ENCODE assay signal across 9 cellular contexts in the genomic region with DNA sequence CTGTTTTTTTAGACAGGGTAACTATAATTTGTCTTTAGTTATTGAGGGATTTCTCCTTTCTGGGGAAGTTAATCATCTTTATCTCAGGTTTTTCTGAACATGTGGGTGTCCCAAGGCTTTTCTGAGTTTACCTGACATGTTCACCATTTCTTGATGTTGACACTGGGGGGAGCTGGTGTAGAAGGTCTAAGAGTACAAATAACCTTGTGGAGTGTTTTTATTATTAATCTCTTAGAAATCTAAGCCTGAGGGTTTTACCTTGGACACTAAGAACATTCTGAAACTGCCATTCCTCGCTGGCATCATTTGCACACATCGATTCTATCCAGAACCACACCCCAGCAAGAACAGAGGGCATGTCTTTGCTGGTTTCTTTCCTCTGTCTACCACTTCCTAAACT. TPM values are rescaled to one million over a fixed set of nuclear protein-coding genes. Genes with fewer than 3 reads are reported as not detected.
DNase-seq lines count a peak whose midpoint lies in the region; ATAC-seq, FAIRE-seq and TF ChIP-seq lines count a peak whose summit lies in the region.
"Had no signal": no experiment of that assay in that cellular context is flagged by ENCODE, and none has a peak within 500 bp of the region (broad histone marks: within the 10 kb centered on the region; RNA-seq: fewer than 3 reads in every experiment).

No MANE protein-coding gene starts in this region.

- no peak overlapping the region for H2AFZ ChIP-seq in Karpas-422 (ENCODE audit: low read length)

- no peak for FAIRE-seq in bronchial epithelial cell (lab: Jason Lieb, UNC)

- H3K27ac Mint-ChIP-seq in activated T-helper 1 cell treated with anti-CD3 and anti-CD28 coated beads, Interleukin-12 subunit alpha, Interleukin-12 subunit beta, Interleukin-2, Interleukin-4 antibody, amounts not matched to agents 30 ng/mL and 10 ng/mL and 1 ng/mL, durations not matched to agents 14 hours and 24 hours and 36 hours = no peak overlapping the region

- H3K36me3 ChIP-seq in DOHH2 (ENCODE audit: control insufficient read depth, low read length) = peaks cover 7% of the 10 kb centered on the region; the same call in 1 of the 2 replicates
- no peaks in the 10 kb centered on the region for H3K36me3 ChIP-seq in Karpas-422 (ENCODE audit: insufficient read depth, low read length)
- peaks cover 5% of the 10 kb centered on the region for H3K36me3 ChIP-seq in bronchial epithelial cell (ENCODE audit: control insufficient read depth, insufficient read depth, low read length)

- H3K27me3 Mint-ChIP-seq in activated T-helper 1 cell treated with anti-CD3 and anti-CD28 coated beads, Interleukin-12 subunit alpha, Interleukin-12 subunit beta, Interleukin-2, Interleukin-4 antibody, amounts not matched to agents 30 ng/mL and 10 ng/mL and 1 ng/mL, durations not matched to agents 14 hours and 24 hours and 36 hours (ENCODE audit: insufficient read depth) = no peaks in the 10 kb centered on the region
- H3K27me3 Mint-ChIP-seq: brain had no signal

- intact Hi-C loops in activated T-helper 1 cell treated with anti-CD3 and anti-CD28 coated beads, Interleukin-12 subunit alpha, Interleukin-12 subunit beta, Interleukin-2, Interleukin-4 antibody, amounts not matched to agents 30 ng/mL and 10 ng/mL and 1 ng/mL, durations not matched to agents 14 hours and 24 hours and 36 hours (cut with micrococcal nuclease) = loop anchor here (1.0 kb wide), 2 partner anchors 26 to 113 kb away; no protein-coding TSS in a partner anchor

- H3K4me1 ChIP-seq in DOHH2 (ENCODE audit: control insufficient read depth, low read length) (no peaks in the 10 kb centered on the region), Karpas-422 (ENCODE audit: low read length) (no peaks in the 10 kb centered on the region)

- H4K20me1 ChIP-seq in DOHH2 (ENCODE audit: control insufficient read depth, insufficient read depth, low read depth, low read length) = no peaks in the 10 kb centered on the region
- H4K20me1 ChIP-seq in Karpas-422 (ENCODE audit: insufficient read depth, low read depth, low read length) = no peaks in the 10 kb centered on the region

- no peak overlapping the region for H3K4me3 Mint-ChIP-seq in activated T-helper 1 cell treated with anti-CD3 and anti-CD28 coated beads, Interleukin-12 subunit alpha, Interleukin-12 subunit beta, Interleukin-2, Interleukin-4 antibody, amounts not matched to agents 30 ng/mL and 10 ng/mL and 1 ng/mL, durations not matched to agents 14 hours and 24 hours and 36 hours
- H3K4me3 Mint-ChIP-seq: brain had no signal

- DNase-seq in Karpas-422 = peak; percentile 69
- DNase-seq in bronchial epithelial cell (ENCODE audit: low read depth) = peak; percentile 69
- DNase-seq in myocyte (ENCODE audit: low read depth) = peak; percentile 50
- DNase-seq in kidney glomerular epithelial cell (lab: John Stamatoyannopoulos, UW) = no peak
- no peak for DNase-seq in activated T-helper 1 cell treated with anti-CD3 and anti-CD28 coated beads, Interleukin-12 subunit alpha, Interleukin-12 subunit beta, Interleukin-2, Interleukin-4 antibody, amounts not matched to agents 30 ng/mL and 10 ng/mL and 1 ng/mL, durations not matched to agents 14 hours and 24 hours and 36 hours (ENCODE audit: low spot score)
- DNase-seq in iPS-NIHi7 (ENCODE audit: extremely low spot score) = no peak

- H3K4me1 Mint-ChIP-seq in activated T-helper 1 cell treated with anti-CD3 and anti-CD28 coated beads, Interleukin-12 subunit alpha, Interleukin-12 subunit beta, Interleukin-2, Interleukin-4 antibody, amounts not matched to agents 30 ng/mL and 10 ng/mL and 1 ng/mL, durations not matched to agents 14 hours and 24 hours and 36 hours (ENCODE audit: low read depth) = peaks cover 15% of the 10 kb centered on the region

- ATAC-seq in HG03039 (IDR thresholded peaks at IDR 0.05; ENCODE audit: unreplicated experiment) = no peak

- H3K9ac ChIP-seq in Karpas-422 (ENCODE audit: low read length) = no peak overlapping the region

- H3K9me3 ChIP-seq in DOHH2 (ENCODE audit: control insufficient read depth, insufficient read depth, low read length) (no peaks in the 10 kb centered on the region), Karpas-422 (ENCODE audit: low read length) (no peaks in the 10 kb centered on the region)

- H3K27ac ChIP-seq in DOHH2 (ENCODE audit: low read depth, low read length) (no peak overlapping the region), Karpas-422 (ENCODE audit: low read length) (no peak overlapping the region)

- no peak overlapping the region for H3K4me2 ChIP-seq in DOHH2 (ENCODE audit: low read length)
- no peak overlapping the region for H3K4me2 ChIP-seq in Karpas-422 (ENCODE audit: low read depth, low read length, poor library complexity, severe bottlenecking)

- H3K36me3 Mint-ChIP-seq in activated T-helper 1 cell treated with anti-CD3 and anti-CD28 coated beads, Interleukin-12 subunit alpha, Interleukin-12 subunit beta, Interleukin-2, Interleukin-4 antibody, amounts not matched to agents 30 ng/mL and 10 ng/mL and 1 ng/mL, durations not matched to agents 14 hours and 24 hours and 36 hours (ENCODE audit: low read depth) = peaks cover 34% of the 10 kb centered on the region

- no peaks in the 10 kb centered on the region for H3K9me2 ChIP-seq in DOHH2 (replicated peaks; ENCODE audit: control insufficient read depth, low read length)
- H3K9me2 ChIP-seq in Karpas-422 (replicated peaks; ENCODE audit: insufficient read depth, low read length) = no peaks in the 10 kb centered on the region

- TF ChIP-seq CTCF in DOHH2 (IDR thresholded peaks at IDR 0.05; ENCODE audit: low read depth, low read length, poor library complexity, severe bottlenecking) (peak; percentile 37), bronchial epithelial cell (IDR thresholded peaks at IDR 0.05; ENCODE audit: insufficient read depth, low read length, severe bottlenecking) (peak; percentile 24)

- no peaks in the 10 kb centered on the region for H3K27me3 ChIP-seq in DOHH2 (ENCODE audit: control insufficient read depth, low read length)
- no peaks in the 10 kb centered on the region for H3K27me3 ChIP-seq in Karpas-422 (ENCODE audit: low read length)
- no peaks in the 10 kb centered on the region for H3K27me3 ChIP-seq in bronchial epithelial cell (ENCODE audit: control insufficient read depth, insufficient read depth, low read length)

- no peaks in the 10 kb centered on the region for H3K79me2 ChIP-seq in DOHH2 (ENCODE audit: control insufficient read depth, low read length)
- H3K79me2 ChIP-seq in Karpas-422 (ENCODE audit: low read length) = no peaks in the 10 kb centered on the region

- H3K4me3 ChIP-seq in DOHH2 (ENCODE audit: low read length) (no peak overlapping the region), Karpas-422 (ENCODE audit: low read length) (no peak overlapping the region), bronchial epithelial cell (ENCODE audit: low read depth, low read length) (no peak overlapping the region)

- no peaks in the 10 kb centered on the region for H3F3A ChIP-seq in DOHH2 (ENCODE audit: control insufficient read depth, insufficient read depth)

- no peaks in the 10 kb centered on the region for H3K9me3 Mint-ChIP-seq in activated T-helper 1 cell treated with anti-CD3 and anti-CD28 coated beads, Interleukin-12 subunit alpha, Interleukin-12 subunit beta, Interleukin-2, Interleukin-4 antibody, amounts not matched to agents 30 ng/mL and 10 ng/mL and 1 ng/mL, durations not matched to agents 14 hours and 24 hours and 36 hours
- H3K9me3 Mint-ChIP-seq: brain had no signal

RNA-seq across cellular contexts. Expression of a gene that starts 15.6 kb away (rescaled TPM):
- total RNA-seq in Karpas-422 (2014; rRNA removed; shearing (Covaris generic); ENCODE audit: low replicate concordance) = not detected in 2 replicates
- total RNA-seq in bronchial epithelial cell = not detected in 2 replicates
- not detected in 2 replicates for total RNA-seq in myocyte
- polyA plus RNA-seq in myocyte (2012) = 0.11 TPM
- 0.23 TPM in 1 of 2 replicates, not detected in the other for total RNA-seq in activated T-helper 1 cell treated with anti-CD3 and anti-CD28 coated beads, Interleukin-12 subunit alpha, Interleukin-12 subunit beta, Interleukin-2, Interleukin-4 antibody, amounts not matched to agents 30 ng/mL and 10 ng/mL and 1 ng/mL, durations not matched to agents 14 hours and 24 hours and 36 hours

RNA-seq across cellular contexts. Expression of a gene that starts 20.0 kb away (rescaled TPM):
- total RNA-seq in Karpas-422 (2014; rRNA removed; shearing (Covaris generic); ENCODE audit: low replicate concordance) = 0.18 and 5.7 TPM in 2 replicates
- total RNA-seq in bronchial epithelial cell (142 and 193 TPM in 2 replicates), myocyte (434 and 480 TPM in 2 replicates)
- polyA plus RNA-seq in myocyte (2012) = 618 TPM
- 140 and 143 TPM in 2 replicates for total RNA-seq in activated T-helper 1 cell treated with anti-CD3 and anti-CD28 coated beads, Interleukin-12 subunit alpha, Interleukin-12 subunit beta, Interleukin-2, Interleukin-4 antibody, amounts not matched to agents 30 ng/mL and 10 ng/mL and 1 ng/mL, durations not matched to agents 14 hours and 24 hours and 36 hours

RNA-seq across cellular contexts. Expression of a gene that starts 58.1 kb away (rescaled TPM):
- total RNA-seq in Karpas-422 (2014; rRNA removed; shearing (Covaris generic); ENCODE audit: low replicate concordance) = 12.9 and 42.0 TPM in 2 replicates
- 32.6 and 35.0 TPM in 2 replicates for total RNA-seq in bronchial epithelial cell
- total RNA-seq in myocyte = 29.1 and 35.6 TPM in 2 replicates
- polyA plus RNA-seq in myocyte (2012) = 14.5 TPM
- total RNA-seq in activated T-helper 1 cell treated with anti-CD3 and anti-CD28 coated beads, Interleukin-12 subunit alpha, Interleukin-12 subunit beta, Interleukin-2, Interleukin-4 antibody, amounts not matched to agents 30 ng/mL and 10 ng/mL and 1 ng/mL, durations not matched to agents 14 hours and 24 hours and 36 hours = 18.6 and 24.3 TPM in 2 replicates

Comparison
In these comparisons a context has a peak if more than half of its experiments do, and no peak if none do; other contexts are left out.
1. DNase-seq: peak in Karpas-422 (single experiment), bronchial epithelial cell (single experiment) and myocyte (single experiment); none in kidney glomerular epithelial cell (single experiment), activated T-helper 1 cell treated with anti-CD3 and anti-CD28 coated beads, Interleukin-12 subunit alpha, Interleukin-12 subunit beta, Interleukin-2, Interleukin-4 antibody, amounts not matched to agents 30 ng/mL and 10 ng/mL and 1 ng/mL, durations not matched to agents 14 hours and 24 hours and 36 hours (single experiment) and iPS-NIHi7 (single experiment).
2. RNA of a gene that starts 20.0 kb away (total RNA-seq): 434 to 480 TPM in myocyte, 142 to 193 TPM in bronchial epithelial cell and 140 to 143 TPM in activated T-helper 1 cell treated with anti-CD3 and anti-CD28 coated beads, Interleukin-12 subunit alpha, Interleukin-12 subunit beta, Interleukin-2, Interleukin-4 antibody, amounts not matched to agents 30 ng/mL and 10 ng/mL and 1 ng/mL, durations not matched to agents 14 hours and 24 hours and 36 hours; 0.18 to 5.7 TPM in Karpas-422; every median in the first group is over 10 times any median in the second.